Comparison of ENCODE assay signal across 1 cellular context in genomic region chr5:82707741-82708140, GRCh38.
TF ChIP-seq lines count a peak whose summit lies in the region.

No MANE protein-coding gene starts in this region.

TF ChIP-seq in HCT116, 20 proteins besides CTCF, POLR2A, EP300 and RAD21 (continued from another document):
- TF ChIP-seq REST (IDR thresholded peaks at IDR 0.05; ENCODE audit: low read depth) (no peak), JUND (IDR thresholded peaks at IDR 0.05) (no peak), SRF (IDR thresholded peaks at IDR 0.05; ENCODE audit: low read depth) (no peak)
